Comparison of ENCODE assay signal across 26 cellular contexts in genomic region chr18:10522574-10522973, GRCh38.
"Had no signal": no experiment of that assay in that cellular context is flagged by ENCODE, and none has a peak within 500 bp of the region (broad histone marks: within the 10 kb centered on the region; RNA-seq: fewer than 3 reads in every experiment).

No MANE protein-coding gene starts in this region.

- DNase-seq: effector memory CD8-positive, alpha-beta T cell; erythroblast; esophagus squamous epithelium; hypothalamus; immature natural killer cell; islet precursor cell; kidney glomerular epithelial cell; left colon; left ventricle myocardium superior; lower lobe of right lung; naive B cell; occipital lobe; pancreas; stimulated activated CD4-positive, alpha-beta T cell treated with anti-CD3 and anti-CD28 coated beads, Interleukin-2, amount 100 ng/mL, for 24 hours; stimulated activated CD4-positive, alpha-beta T cell treated with anti-CD3 and anti-CD28 coated beads, Interleukin-4, amount 100 ng/mL, for 24 hours; stimulated activated naive CD4-positive, alpha-beta T cell treated with Interleukin-2 at 50 U/mL for 16 hours; stomach; thyroid gland; trophoblast cell had no signal

- H3K36me3 ChIP-seq: esophagus squamous epithelium, lower lobe of right lung, pancreas, prostate gland, right atrium auricular region, stomach, thyroid gland, vagina had no signal

- H3K9me3 ChIP-seq: esophagus squamous epithelium, lower lobe of right lung, pancreas, prostate gland, right atrium auricular region, stomach, thyroid gland, vagina had no signal

- H3K9me3 Mint-ChIP-seq: effector memory CD8-positive, alpha-beta T cell; naive B cell; natural killer cell treated with Interleukin-12 subunit alpha and Interleukin-12 subunit beta and Interleukin-15 and Interleukin-18, amount 100 ng/mL, for 72 hours; stimulated activated effector memory CD8-positive, alpha-beta T cell treated with anti-CD3 and anti-CD28 coated beads, Interleukin-12 subunit alpha, Interleukin-12 subunit beta, amount 100 ng/mL, for 72 hours had no signal

- H3K4me3 Mint-ChIP-seq: effector memory CD8-positive, alpha-beta T cell; immature natural killer cell; natural killer cell treated with Interleukin-12 subunit alpha and Interleukin-12 subunit beta and Interleukin-15 and Interleukin-18, amount 100 ng/mL, for 72 hours; stimulated activated effector memory CD8-positive, alpha-beta T cell treated with anti-CD3 and anti-CD28 coated beads, Interleukin-12 subunit alpha, Interleukin-12 subunit beta, amount 100 ng/mL, for 72 hours had no signal

- H3K27ac Mint-ChIP-seq: effector memory CD8-positive, alpha-beta T cell; immature natural killer cell; naive B cell; natural killer cell treated with Interleukin-12 subunit alpha and Interleukin-12 subunit beta and Interleukin-15 and Interleukin-18, amount 100 ng/mL, for 72 hours; stimulated activated effector memory CD8-positive, alpha-beta T cell treated with anti-CD3 and anti-CD28 coated beads, Interleukin-12 subunit alpha, Interleukin-12 subunit beta, amount 100 ng/mL, for 72 hours had no signal

- ATAC-seq: effector memory CD8-positive, alpha-beta T cell; left colon; left ventricle myocardium superior; lower lobe of right lung; natural killer cell treated with Interleukin-12 subunit alpha and Interleukin-12 subunit beta and Interleukin-15 and Interleukin-18, amount 100 ng/mL, for 72 hours; pancreas; sciatic nerve; stimulated activated effector memory CD8-positive, alpha-beta T cell treated with anti-CD3 and anti-CD28 coated beads, Interleukin-12 subunit alpha, Interleukin-12 subunit beta, amount 100 ng/mL, for 72 hours had no signal

- H3K4me3 ChIP-seq: coronary artery, esophagus squamous epithelium, lower lobe of right lung, pancreas, prostate gland, right atrium auricular region, stomach, thyroid gland, vagina had no signal

- H3K27ac ChIP-seq: coronary artery, esophagus squamous epithelium, lower lobe of right lung, pancreas, prostate gland, right atrium auricular region, stomach, thyroid gland, vagina had no signal

- H3K27me3 ChIP-seq: esophagus squamous epithelium, pancreas, right atrium auricular region, stomach, thyroid gland, vagina had no signal

- H3K36me3 Mint-ChIP-seq: immature natural killer cell; natural killer cell treated with Interleukin-12 subunit alpha and Interleukin-12 subunit beta and Interleukin-15 and Interleukin-18, amount 100 ng/mL, for 72 hours; stimulated activated effector memory CD8-positive, alpha-beta T cell treated with anti-CD3 and anti-CD28 coated beads, Interleukin-12 subunit alpha, Interleukin-12 subunit beta, amount 100 ng/mL, for 72 hours had no signal
